Comparison of ENCODE assay signal across 26 cellular contexts in genomic region chr18:64115906-64116305, GRCh38. TPM values are rescaled to one million over a fixed set of nuclear protein-coding genes. Genes with fewer than 3 reads are reported as not detected.
"Had no signal": no experiment of that assay in that cellular context is flagged by ENCODE, and none has a peak within 500 bp of the region (broad histone marks: within the 10 kb centered on the region; RNA-seq: fewer than 3 reads in every experiment).

No MANE protein-coding gene starts in this region.

- H3K27ac ChIP-seq: epithelial cell of prostate, foreskin keratinocyte, thyroid gland, upper lobe of right lung had no signal

- H3K4me3 ChIP-seq: mucosa of descending colon, thyroid gland, upper lobe of right lung had no signal

- H3K9me3 ChIP-seq: mucosa of descending colon, thyroid gland, upper lobe of right lung had no signal

- H3K36me3 ChIP-seq: thyroid gland, upper lobe of right lung had no signal

- H3K27me3 ChIP-seq: foreskin keratinocyte, thyroid gland, upper lobe of right lung had no signal

- DNase-seq: activated CD4-positive, alpha-beta T cell treated with anti-CD3 and anti-CD28 coated beads for 4 hours; activated CD4-positive, alpha-beta T cell treated with anti-CD3 and anti-CD28 coated beads, Interleukin-2, amount 50 U/mL, for 48 hours; activated CD4-positive, CD25-positive, alpha-beta regulatory T cell; activated CD8-positive, alpha-beta memory T cell treated with anti-CD3 and anti-CD28 coated beads, Interleukin-2, amount 50 U/mL, for 48 hours; activated effector memory CD4-positive, alpha-beta T cell treated with Interleukin-2 at 50 U/mL for 16 hours; activated naive CD4-positive, alpha-beta T cell treated with anti-CD3 and anti-CD28 coated beads, Interleukin-2, amount 10 ng/mL, durations not matched to agents 7 days and 5 days; activated T-cell treated with anti-CD3 and anti-CD28 coated beads, Interleukin-2, amount 50 U/mL, for 4 hours; cerebellar nuclear complex; foreskin keratinocyte; glutamatergic neuron; hippocampal formation; left ventricle myocardium superior; mesenchymal stem cell; mucosa of descending colon; nephron progenitor cell; nucleus accumbens; posterior cingulate gyrus; retina; stimulated activated CD4-positive, alpha-beta T cell treated with anti-CD3 and anti-CD28 coated beads, Interleukin-12 subunit alpha, Interleukin-12 subunit beta, amount 100 ng/mL, for 4 hours; stimulated activated CD4-positive, alpha-beta T cell treated with anti-CD3 and anti-CD28 coated beads, Interleukin-4, amount 100 ng/mL, for 4 hours; substantia nigra; T1000; thyroid gland; upper lobe of right lung had no signal

- H3K4me1 ChIP-seq: foreskin keratinocyte, thyroid gland, upper lobe of right lung had no signal

RNA-seq across cellular contexts. Expression of gene LINC00305, which starts 33.0 kb away (rescaled TPM):
- total RNA-seq: activated CD8-positive, alpha-beta memory T cell treated with anti-CD3 and anti-CD28 coated beads for 36 hours; activated T-cell treated with anti-CD3 and anti-CD28 coated beads, Interleukin-2, amount 50 U/mL, for 4 hours; foreskin keratinocyte; left ventricle myocardium superior; mucosa of descending colon; thyroid gland; upper lobe of right lung had no signal
- polyA plus RNA-seq: foreskin keratinocyte had no signal
